Comparison of ENCODE assay signal across 31 cellular contexts in the genomic region with DNA sequence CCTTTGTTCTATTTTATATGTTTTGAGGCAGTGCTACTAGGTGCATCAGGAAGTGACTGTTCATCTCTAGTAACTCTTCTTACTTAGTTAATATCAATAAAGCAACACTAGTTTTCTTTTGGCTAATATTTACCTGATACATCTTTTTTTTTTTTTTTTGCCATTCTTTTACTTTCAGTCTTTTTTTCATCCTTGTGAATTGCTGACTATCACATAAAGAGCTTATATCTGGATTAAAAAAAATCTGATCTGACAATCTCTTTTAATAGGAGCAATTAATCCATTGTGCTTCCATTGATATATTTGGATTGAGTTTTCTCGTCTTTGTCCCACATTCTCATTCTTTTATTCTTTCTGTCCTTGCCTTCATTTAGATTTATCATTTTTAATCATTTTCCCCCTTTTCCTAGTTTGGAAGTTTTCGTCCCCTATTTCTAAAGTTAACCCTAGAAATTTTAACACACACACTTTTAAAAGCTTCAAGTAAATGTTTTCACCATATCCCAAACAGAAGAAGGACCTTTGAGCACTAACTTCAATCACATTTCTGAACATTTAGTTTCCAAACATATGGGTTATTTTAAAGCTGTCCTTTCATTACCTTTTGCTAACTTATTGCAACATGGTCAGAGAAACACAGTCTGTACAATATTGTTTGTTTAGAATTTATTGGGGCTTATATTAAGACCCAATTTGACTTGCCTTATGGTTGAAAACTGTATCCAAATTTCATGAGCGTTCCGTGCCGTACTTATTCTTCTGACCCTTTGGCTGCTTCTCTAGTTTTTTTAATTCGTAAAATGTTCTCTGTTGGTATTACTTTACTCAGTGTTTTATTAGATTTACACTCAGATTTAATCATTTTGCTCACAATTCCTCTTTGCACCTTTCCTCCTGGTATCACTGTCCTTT.
"Had no signal": no experiment of that assay in that cellular context is flagged by ENCODE, and none has a peak within 500 bp of the region (broad histone marks: within the 10 kb centered on the region; RNA-seq: fewer than 3 reads in every experiment).

No MANE protein-coding gene starts in this region.

- H3K9ac ChIP-seq: neural progenitor cell, parathyroid adenoma had no signal

- H3K4me1 ChIP-seq: neural progenitor cell, parathyroid adenoma, psoas muscle, spleen, thyroid gland, tibial nerve, vagina had no signal

- H3K9me3 ChIP-seq: ovary, psoas muscle, stomach, thyroid gland, tibial nerve, upper lobe of left lung, vagina had no signal

- H3K9me3 Mint-ChIP-seq: natural killer cell treated with Interleukin-12 subunit alpha and Interleukin-12 subunit beta and Interleukin-15 and Interleukin-18, amount 100 ng/mL, for 72 hours; nephron progenitor cell; neural progenitor cell; stimulated activated naive CD8-positive, alpha-beta T cell treated with anti-CD3 and anti-CD28 coated beads, Interleukin-15, Interleukin-2, amounts not matched to agents 100 ng/mL and 50 ng/mL, for 24 hours had no signal

- H3K27ac Mint-ChIP-seq: naive thymus-derived CD8-positive, alpha-beta T cell; natural killer cell treated with Interleukin-12 subunit alpha and Interleukin-12 subunit beta and Interleukin-15 and Interleukin-18, amount 100 ng/mL, for 72 hours; nephron progenitor cell; neural progenitor cell; progenitor cell of endocrine pancreas; stimulated activated effector memory CD8-positive, alpha-beta T cell treated with anti-CD3 and anti-CD28 coated beads, Interleukin-12 subunit alpha, Interleukin-12 subunit beta, amount 100 ng/mL, for 72 hours; stimulated activated naive B cell treated with anti-CD40 and anti-IgM and Interleukin-4, amounts not matched to agents 10 μg/mL and 1 μg/mL and 100 μg/mL, for 72 hours; stimulated activated naive CD8-positive, alpha-beta T cell treated with anti-CD3 and anti-CD28 coated beads, Interleukin-15, Interleukin-2, amounts not matched to agents 100 ng/mL and 50 ng/mL, for 24 hours had no signal

- H3K27me3 Mint-ChIP-seq: progenitor cell of endocrine pancreas had no signal

- ATAC-seq: naive thymus-derived CD8-positive, alpha-beta T cell; natural killer cell treated with Interleukin-12 subunit alpha and Interleukin-12 subunit beta and Interleukin-15 and Interleukin-18, amount 100 ng/mL, for 72 hours; psoas muscle; right cardiac atrium; sciatic nerve; stimulated activated effector memory CD8-positive, alpha-beta T cell treated with anti-CD3 and anti-CD28 coated beads, Interleukin-12 subunit alpha, Interleukin-12 subunit beta, amount 100 ng/mL, for 72 hours; stimulated activated naive B cell treated with anti-CD40 and anti-IgM and Interleukin-4, amounts not matched to agents 10 μg/mL and 1 μg/mL and 100 μg/mL, for 72 hours had no signal

- FAIRE-seq: urothelium cell line had no signal

- H3K4me1 Mint-ChIP-seq: nephron progenitor cell, neural progenitor cell had no signal

- H2AFZ ChIP-seq: neural progenitor cell, parathyroid adenoma had no signal

- H3K4me3 Mint-ChIP-seq: naive thymus-derived CD8-positive, alpha-beta T cell; natural killer cell treated with Interleukin-12 subunit alpha and Interleukin-12 subunit beta and Interleukin-15 and Interleukin-18, amount 100 ng/mL, for 72 hours; nephron progenitor cell; neural progenitor cell; stimulated activated effector memory CD8-positive, alpha-beta T cell treated with anti-CD3 and anti-CD28 coated beads, Interleukin-12 subunit alpha, Interleukin-12 subunit beta, amount 100 ng/mL, for 72 hours; stimulated activated naive B cell treated with anti-CD40 and anti-IgM and Interleukin-4, amounts not matched to agents 10 μg/mL and 1 μg/mL and 100 μg/mL, for 72 hours; stimulated activated naive CD8-positive, alpha-beta T cell treated with anti-CD3 and anti-CD28 coated beads, Interleukin-15, Interleukin-2, amounts not matched to agents 100 ng/mL and 50 ng/mL, for 24 hours had no signal

- DNase-seq: naive thymus-derived CD8-positive, alpha-beta T cell; nephron progenitor cell; occipital lobe; ovary; posterior cingulate gyrus; psoas muscle; right cardiac atrium; spleen; stimulated activated CD4-positive, alpha-beta T cell treated with anti-CD3 and anti-CD28 coated beads, Interleukin-12 subunit alpha, Interleukin-12 subunit beta, amount 100 ng/mL, for 4 hours; stimulated activated CD4-positive, alpha-beta T cell treated with anti-CD3 and anti-CD28 coated beads, Interleukin-1b, Interleukin-23, amount 100 ng/mL, for 48 hours; stimulated activated CD4-positive, alpha-beta T cell treated with anti-CD3 and anti-CD28 coated beads, Interleukin-4, amount 100 ng/mL, for 1 hour; stimulated activated CD4-positive, alpha-beta T cell treated with anti-CD3 and anti-CD28 coated beads, Interleukin-4, amount 100 ng/mL, for 4 hours; stimulated activated naive B cell treated with anti-CD40 and anti-IgM and Interleukin-4, amounts not matched to agents 10 μg/mL and 1 μg/mL and 100 μg/mL, for 72 hours; stimulated activated naive CD4-positive, alpha-beta T cell treated with Interleukin-2 at 50 U/mL for 16 hours; stomach; thyroid gland; trophoblast cell; upper lobe of left lung had no signal

- H3K36me3 Mint-ChIP-seq: natural killer cell treated with Interleukin-12 subunit alpha and Interleukin-12 subunit beta and Interleukin-15 and Interleukin-18, amount 100 ng/mL, for 72 hours; neural progenitor cell; stimulated activated effector memory CD8-positive, alpha-beta T cell treated with anti-CD3 and anti-CD28 coated beads, Interleukin-12 subunit alpha, Interleukin-12 subunit beta, amount 100 ng/mL, for 72 hours; stimulated activated naive B cell treated with anti-CD40 and anti-IgM and Interleukin-4, amounts not matched to agents 10 μg/mL and 1 μg/mL and 100 μg/mL, for 72 hours had no signal

- H3K27ac ChIP-seq: neural progenitor cell, ovary, parathyroid adenoma, psoas muscle, skin epidermis, spleen, stomach, thoracic aorta, thyroid gland, tibial nerve, upper lobe of left lung, vagina had no signal

- H3K4me3 ChIP-seq: neural progenitor cell, ovary, psoas muscle, skin epidermis, smooth muscle cell, spleen, stomach, thoracic aorta, thyroid gland, tibial nerve, upper lobe of left lung, vagina had no signal

- H3K36me3 ChIP-seq: neural progenitor cell, ovary, spleen, stomach, thoracic aorta, thyroid gland, tibial nerve, upper lobe of left lung, vagina had no signal

- H3K4me2 ChIP-seq: neural progenitor cell, smooth muscle cell had no signal

- H3K27me3 ChIP-seq: neural progenitor cell, ovary, stomach, thyroid gland, tibial nerve, upper lobe of left lung, vagina had no signal
